Comparison of ENCODE assay signal across 8 cellular contexts in the genomic region with DNA sequence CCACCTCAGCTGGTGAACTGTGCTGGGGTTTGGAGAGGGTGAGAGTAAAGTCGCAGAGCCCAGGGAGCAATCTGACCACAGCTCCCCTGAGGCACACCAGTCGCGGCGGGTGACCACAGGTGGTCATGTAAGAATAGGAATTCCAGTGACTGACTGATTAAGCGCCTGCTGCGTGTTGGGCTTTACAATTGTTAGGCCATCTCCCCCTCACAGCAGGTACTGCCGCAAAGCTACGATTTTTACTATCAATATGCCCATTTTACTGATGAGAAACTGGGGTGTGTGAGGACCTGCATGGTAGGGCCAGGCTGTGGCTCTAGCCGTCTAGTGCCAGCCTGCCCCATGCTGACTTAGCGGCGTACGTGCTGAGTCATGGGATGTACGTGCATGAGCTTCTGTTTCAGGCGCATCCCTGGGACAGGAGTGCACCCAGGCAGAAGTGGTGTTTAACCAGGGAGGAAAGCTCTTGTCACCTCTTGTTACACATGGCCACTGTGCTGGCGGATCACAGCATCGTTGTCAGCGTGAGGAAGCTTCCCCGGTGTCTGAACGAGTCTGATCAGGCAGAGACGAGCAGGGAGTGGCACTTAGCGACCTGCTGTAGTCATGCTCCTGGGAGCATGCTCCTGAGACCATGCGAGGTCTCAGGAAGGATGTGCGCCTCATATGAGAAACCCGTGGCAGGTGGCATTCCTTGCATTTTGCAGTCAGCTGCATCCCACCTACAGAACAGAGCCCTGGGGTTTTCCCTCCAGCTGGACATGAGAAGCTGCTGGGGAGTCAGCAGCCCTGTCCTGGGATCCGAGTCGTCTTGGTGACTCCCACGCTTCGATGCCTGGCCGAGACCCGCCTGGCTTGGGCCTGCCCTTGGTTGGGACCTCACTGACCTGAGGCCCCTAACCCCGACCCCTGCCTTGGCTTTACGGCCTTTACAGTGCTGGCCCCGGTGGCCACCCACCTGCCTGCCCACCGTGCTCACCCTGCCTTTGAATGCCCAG.
DNase-seq lines count a peak whose midpoint lies in the region; ATAC-seq, FAIRE-seq and TF ChIP-seq lines count a peak whose summit lies in the region.
"Had no signal": no experiment of that assay in that cellular context is flagged by ENCODE, and none has a peak within 500 bp of the region (broad histone marks: within the 10 kb centered on the region; RNA-seq: fewer than 3 reads in every experiment).

No MANE protein-coding gene starts in this region.

- no peaks in the 10 kb centered on the region for H3K27me3 Mint-ChIP-seq in nephron (ENCODE audit: low read depth)

- in situ Hi-C loops in GM23248 (cut with MboI) (no loop called here), K562 (cut with MboI) (no loop called here)

- no peak for TF ChIP-seq CTCF in NB4 (IDR thresholded peaks at IDR 0.05; ENCODE audit: low read depth, low read length)
- TF ChIP-seq CTCF in K562 (IDR thresholded peaks at IDR 0.05 in 2 of 3, conservative IDR thresholded peaks at IDR 0.05 in 1 of 3; ENCODE audit: insufficient read depth in 2 of 3, low read depth in 1 of 3, low read length in 3 of 3): no peak
- TF ChIP-seq CTCF in nephron (IDR thresholded peaks at IDR 0.05; ENCODE audit: unreplicated experiment in 3 of 3): no peak
- no peak for TF ChIP-seq CTCF in colonic mucosa (IDR thresholded peaks at IDR 0.05)

- H3K9me2 ChIP-seq in GM23248 (ENCODE audit: insufficient read depth): no peaks in the 10 kb centered on the region

- H2AFZ ChIP-seq in GM23248: no peak overlapping the region
- H2AFZ ChIP-seq in K562 (ENCODE audit: low read depth, low read length): no peak overlapping the region

- TF ChIP-seq RAD21 in K562 (CRISPR knock-in tag; conservative IDR thresholded peaks at IDR 0.05 in 1 of 2, IDR thresholded peaks at IDR 0.05 in 1 of 2): no peak

- intact Hi-C loops in K562 (cut with micrococcal nuclease): no loop called here
- intact Hi-C loops in colonic mucosa (cut with DNase I): no loop called here

- no TSS peak for BruUV-seq in K562 (replicated peaks; lab: Mats Ljungman, UMichigan)

- peak overlapping the region in 2 of 3 experiments; percentile 23 to 38 for H3K27ac Mint-ChIP-seq in nephron

- peaks cover 33% of the 10 kb centered on the region for H3K36me3 Mint-ChIP-seq in nephron (ENCODE audit: low read depth)

- TF ChIP-seq POLR2A in NB4 (IDR thresholded peaks at IDR 0.05; ENCODE audit: extremely low read depth, insufficient read length) (no peak), K562 (conservative IDR thresholded peaks at IDR 0.05) (no peak)

- peaks cover 20% of the 10 kb centered on the region for H3F3A ChIP-seq in GM23248 (ENCODE audit: insufficient read depth)

- WGBS in GM23248 (ENCODE audit: low coverage in 1 of 2, low lambda C conversion rate in 2 of 2, missing lambda C conversion rate in 2 of 2), 2 experiments: 92 to 93% methylated on average over 34 of the region's 34 CpGs
- 85% methylated on average over 34 of the region's 34 CpGs for WGBS in K562 (ENCODE audit: insufficient coverage, low coverage, missing lambda C conversion rate)

- H4K20me1 ChIP-seq in GM23248 (ENCODE audit: insufficient read depth): no peaks in the 10 kb centered on the region
- H4K20me1 ChIP-seq in K562 (replicated peaks; ENCODE audit: control insufficient read depth, insufficient read depth, low read length): no peaks in the 10 kb centered on the region

- TF ChIP-seq EP300 in K562 (IDR thresholded peaks at IDR 0.05; ENCODE audit: low read length): no peak

- DNase-seq in GM23248 (no peak), NB4 (ENCODE audit: low read depth) (peak; percentile 73), K562 (ENCODE audit: extremely low read depth in 1 of 4, low spot score in 3 of 4) (no peak), GM19238 (ENCODE audit: insufficient read length, low spot score) (no peak), colonic mucosa (no peak)
- DNase-seq: activated gamma-delta T cell had no signal

- POLR2A ChIA-PET in K562 (lab: Yijun Ruan, JAX): interaction anchor here (0.7 to 1.7 kb wide), 3 partner anchors 10 to 1115 kb away, joined by 3 to 5 read pairs (median 5); no protein-coding TSS in a partner anchor

- no peaks in the 10 kb centered on the region for H3K79me2 ChIP-seq in GM23248 (ENCODE audit: insufficient read depth)
- no peaks in the 10 kb centered on the region for H3K79me2 ChIP-seq in K562 (ENCODE audit: control insufficient read depth, insufficient read depth, low read length)

- CTCF ChIA-PET in K562 (lab: Yijun Ruan, JAX; ENCODE audit: low intra/inter-chr PET ratio): no interaction called here

- H3K9me1 ChIP-seq in K562 (ENCODE audit: control insufficient read depth, insufficient read depth, low read length): no peaks in the 10 kb centered on the region

- ATAC-seq in K562 (no peak), GM19324 (IDR thresholded peaks at IDR 0.05; ENCODE audit: low FRiP score, unreplicated experiment) (no peak)

- H3K4me2 ChIP-seq in GM23248 (ENCODE audit: unreplicated experiment) (peak overlapping the region; percentile 50), K562 (ENCODE audit: insufficient read depth, low read length) (no peak overlapping the region)

- H3K27me3 ChIP-seq in GM23248 (replicated peaks; ENCODE audit: insufficient read depth) (no peaks in the 10 kb centered on the region), K562 (ENCODE audit: control insufficient read depth in 2 of 2, insufficient read depth in 2 of 2, low read length in 2 of 2) (no peaks in the 10 kb centered on the region), colonic mucosa (no peaks in the 10 kb centered on the region)

- H3K9me3 ChIP-seq in GM23248 (ENCODE audit: low read depth): no peaks in the 10 kb centered on the region
- H3K9me3 ChIP-seq in K562 (replicated peaks; ENCODE audit: control insufficient read depth, insufficient read depth, low read depth, low read length): peaks cover 6% of the 10 kb centered on the region; the same call in 1 of the 2 replicates
- H3K9me3 ChIP-seq in colonic mucosa: no peaks in the 10 kb centered on the region

- no peak overlapping the region for H3K4me3 Mint-ChIP-seq in nephron

- H3K9me3 Mint-ChIP-seq in nephron: no peaks in the 10 kb centered on the region

- no peak for FAIRE-seq in K562 (lab: Jason Lieb, UNC)

- H3K27ac ChIP-seq in GM23248 (peak overlapping the region; percentile 69), K562 (ENCODE audit: extremely low read depth, low read depth, low read length) (no peak overlapping the region), colonic mucosa (no peak overlapping the region)

- H3K4me1 ChIP-seq in GM23248 (ENCODE audit: insufficient read depth) (peaks cover 20% of the 10 kb centered on the region), K562 (replicated peaks in 1 of 2; ENCODE audit: control insufficient read depth in 2 of 2, insufficient read depth in 2 of 2, low read length in 2 of 2) (peaks cover 10 to 18% of the 10 kb centered on the region in 2 experiments; a peak in 4 of 5 replicates), colonic mucosa (peaks cover 5% of the 10 kb centered on the region)

- 0 out of 2 replicates have a peak, but pooled peaks cover 4% of the 10 kb centered on the region for H3K36me3 ChIP-seq in GM23248 (ENCODE audit: low read depth)
- peaks cover 43% of the 10 kb centered on the region; the same call in 2 of the 3 replicates for H3K36me3 ChIP-seq in K562 (ENCODE audit: control insufficient read depth, insufficient read depth, low read length)
- H3K36me3 ChIP-seq in colonic mucosa: peaks cover 3% of the 10 kb centered on the region

- H3K4me1 Mint-ChIP-seq in nephron: peaks cover 15% of the 10 kb centered on the region

- peak overlapping the region; percentile 59 for H3K9ac ChIP-seq in GM23248
- H3K9ac ChIP-seq in K562 (ENCODE audit: insufficient read depth in 1 of 2, low read depth in 2 of 2, low read length in 2 of 2): peak overlapping the region in 1 of 2 experiments; percentile 38; a peak in 2 of 4 replicates
- no peak overlapping the region for H3K9ac ChIP-seq in colonic mucosa (ENCODE audit: low read depth in 2 of 2, low read length in 2 of 2)

- H3K4me3 ChIP-seq in GM23248 (no peak overlapping the region), NB4 (ENCODE audit: low read depth, low read length) (no peak overlapping the region), K562 (no peak overlapping the region), colonic mucosa (no peak overlapping the region)

TF ChIP-seq in K562, 482 proteins besides CTCF, POLR2A, EP300 and RAD21:
- TF ChIP-seq KAT8 (IDR thresholded peaks at IDR 0.05; ENCODE audit: low read depth) (no peak), LEF1 (IDR thresholded peaks at IDR 0.05) (no peak), ZNF316 (IDR thresholded peaks at IDR 0.05) (0 out of 2 replicates have a peak, but pooled peaks have one; percentile 16), C11orf30 (IDR thresholded peaks at IDR 0.05; ENCODE audit: low read depth) (peak; percentile 21; the same call in 1 of the 2 replicates), HSF4 (CRISPR knock-in tag; IDR thresholded peaks at IDR 0.05; ENCODE audit: borderline replicate concordance) (no peak)
